ENCODE assay signal across 9 cellular contexts in the genomic region with DNA sequence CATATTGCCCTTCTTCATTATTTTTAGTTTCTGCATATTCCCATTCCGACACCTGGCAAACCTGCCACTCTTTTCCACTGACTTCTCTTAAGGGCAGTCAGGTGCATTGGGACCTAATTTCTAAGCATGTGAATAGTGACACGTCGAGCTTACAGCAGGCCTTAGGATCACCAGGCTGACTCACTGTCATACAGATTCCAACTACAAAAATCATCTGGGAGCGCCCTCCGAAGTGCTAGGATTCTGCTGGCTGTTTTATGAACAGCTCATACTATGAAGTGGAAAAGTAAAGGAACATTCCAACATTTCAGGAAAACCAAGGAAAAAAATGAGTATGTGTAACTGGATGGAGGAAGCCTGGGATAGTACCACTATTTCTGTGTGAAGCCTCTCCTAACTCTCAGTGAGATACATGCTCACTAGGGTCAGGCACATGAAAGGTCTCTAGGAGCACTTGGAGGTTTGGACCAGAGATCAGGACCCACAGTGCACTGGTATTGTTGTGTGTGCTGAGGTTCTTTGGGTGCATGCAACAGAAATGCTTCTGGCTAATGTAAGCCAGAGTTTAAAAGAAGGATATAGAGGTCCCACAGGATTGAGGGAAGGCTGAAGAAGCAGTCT.
DNase-seq lines count a peak whose midpoint lies in the region; ATAC-seq and TF ChIP-seq lines count a peak whose summit lies in the region.
"Had no signal": no experiment of that assay in that cellular context is flagged by ENCODE, and none has a peak within 500 bp of the region (broad histone marks: within the 10 kb centered on the region; RNA-seq: fewer than 3 reads in every experiment).

No MANE protein-coding gene starts in this region.

- no peak overlapping the region for H3K4me3 Mint-ChIP-seq in nephron

- H3K4me1 Mint-ChIP-seq in nephron, result peaks cover 28% of the 10 kb centered on the region

- peaks cover 16% of the 10 kb centered on the region for H3K36me3 Mint-ChIP-seq in nephron (ENCODE audit: low read depth)

- H3K27me3 Mint-ChIP-seq in nephron (ENCODE audit: low read depth), result no peaks in the 10 kb centered on the region

- TF ChIP-seq CTCF in AG09309 (IDR thresholded peaks at IDR 0.05; ENCODE audit: control insufficient read depth, insufficient read depth, low read depth, low read length, missing control alignments) (no peak), nephron (IDR thresholded peaks at IDR 0.05; ENCODE audit: unreplicated experiment in 3 of 3) (no peak)

- peak; percentile 76 for DNase-seq in AG09309 (ENCODE audit: low read depth)
- DNase-seq in NCI-H226, result peak; percentile 83
- DNase-seq in ecto neural progenitor cell (ENCODE audit: low spot score), result peak; percentile 20
- no peak for DNase-seq in HuH-7.5 (ENCODE audit: low spot score)
- DNase-seq in NCI-H774 (lab: John Stamatoyannopoulos, UW), result no peak
- no peak for DNase-seq in activated T-cell treated with anti-CD3 and anti-CD28 coated beads, Interleukin-2, amount 50 U/mL, for 1 hour
- DNase-seq: right lobe of liver had no signal

- no peak overlapping the region for H3K4me3 ChIP-seq in AG09309 (ENCODE audit: control insufficient read depth, low read depth, low read length)
- H3K4me3 ChIP-seq: right lobe of liver had no signal

- no peak for ATAC-seq in HG03432 (IDR thresholded peaks at IDR 0.05; ENCODE audit: unreplicated experiment)
- ATAC-seq: right lobe of liver had no signal

- H3K9me3 Mint-ChIP-seq in nephron, result peaks cover 25% of the 10 kb centered on the region

- peak overlapping the region; percentile 23 to 55 (median 44) for H3K27ac Mint-ChIP-seq in nephron

Comparison
In these comparisons a context has a peak if more than half of its experiments do, and no peak if none do; other contexts are left out.
1. DNase-seq: peak in AG09309 (single experiment), NCI-H226 (single experiment) and ecto neural progenitor cell (single experiment); none in HuH-7.5 (single experiment), NCI-H774 (single experiment) and activated T-cell treated with anti-CD3 and anti-CD28 coated beads, Interleukin-2, amount 50 U/mL, for 1 hour (single experiment).